ENCODE assay signal across 8 cellular contexts in the genomic region with DNA sequence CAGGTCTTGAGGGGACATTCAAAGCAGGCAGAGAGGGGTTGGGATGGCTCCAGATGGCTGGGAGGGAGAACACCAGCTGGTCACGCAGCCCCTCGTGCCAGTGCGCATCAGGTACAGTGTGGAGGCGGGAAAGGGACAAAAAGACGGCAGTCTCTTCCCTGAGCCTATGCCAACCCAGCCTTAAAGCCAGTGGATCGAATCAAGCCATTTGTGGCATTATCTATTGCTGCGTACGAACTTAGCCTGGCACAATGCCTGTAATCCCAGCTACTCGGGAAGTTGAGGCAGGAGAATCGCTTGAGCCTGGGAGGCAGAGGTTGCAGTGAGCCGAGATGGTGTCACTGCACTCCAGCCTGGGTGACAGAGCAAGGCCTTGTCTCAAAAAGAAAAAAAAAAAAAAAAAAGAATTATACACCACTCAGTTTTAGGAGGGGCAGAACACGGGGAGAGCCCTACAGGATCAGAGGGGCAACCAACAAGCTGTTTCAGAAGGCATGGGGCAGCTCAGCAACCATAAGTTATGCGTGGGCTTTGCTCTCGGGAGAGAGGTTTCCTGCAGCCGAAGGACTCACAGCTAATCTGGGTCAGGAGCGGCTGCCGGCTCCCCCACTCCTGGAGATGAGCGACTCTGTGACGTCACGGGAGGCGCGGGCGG. TPM values are rescaled to one million over a fixed set of nuclear protein-coding genes. Genes with fewer than 3 reads are reported as not detected.
DNase-seq lines count a peak whose midpoint lies in the region; ATAC-seq and TF ChIP-seq lines count a peak whose summit lies in the region.

No MANE protein-coding gene starts in this region.

- in situ Hi-C loops in GM13976 (cut with MboI; ENCODE audit: low sequenced_read_pairs, unreplicated experiment): no loop called here

- H3K27me3 ChIP-seq in left lung: no peaks in the 10 kb centered on the region

- peak overlapping the region; percentile 93 to 95 for H3K4me3 ChIP-seq in left lung

- H3K36me3 ChIP-seq in left lung: peaks cover 0 to 4% of the 10 kb centered on the region in 2 donors

- H3K9me3 ChIP-seq in left lung: no peaks in the 10 kb centered on the region

- ATAC-seq in left lung: peak; percentile 3
- no peak for ATAC-seq in HG03175 (IDR thresholded peaks at IDR 0.05; ENCODE audit: unreplicated experiment)

- intact Hi-C loops in left lung (cut with DNase I): no loop called here

- H3K27ac ChIP-seq in 22Rv1: peak overlapping the region; percentile 85
- H3K27ac ChIP-seq in left lung: peak overlapping the region; percentile 93 to 96

- DNase-seq in GM13976 (ENCODE audit: low spot score) (peak; percentile 96), MV-4-11 (lab: John Stamatoyannopoulos, UW) (peak; percentile 85), dedifferentiated amniotic fluid mesenchymal stem cell (ENCODE audit: extremely low spot score) (peak; percentile 92), left lung (peak in 1 of 2 donors; percentile 97)
- DNase-seq in activated CD4-positive, CD25-positive, alpha-beta regulatory T cell treated with anti-CD3 and anti-CD28 coated beads, Interleukin-2, amount 50 U/mL, for 16 hours (ENCODE audit: low read depth, low spot score): peak; percentile 84
- DNase-seq in stimulated activated CD4-positive, alpha-beta T cell treated with anti-CD3 and anti-CD28 coated beads, Interleukin-2, amount 100 ng/mL, for 4 hours (ENCODE audit: low read depth): peak; percentile 93

- no peak for TF ChIP-seq CTCF in 22Rv1 (IDR thresholded peaks at IDR 0.05)
- TF ChIP-seq CTCF in GM13976 (IDR thresholded peaks at IDR 0.05; ENCODE audit: borderline replicate concordance, control extremely low read depth, extremely low read depth, insufficient read depth, missing control alignments): no peak
- TF ChIP-seq CTCF in left lung (IDR thresholded peaks at IDR 0.05): no peak

- peaks cover 13 to 30% of the 10 kb centered on the region in 2 donors for H3K4me1 ChIP-seq in left lung

RNA-seq across cellular contexts. Expression of a gene that starts 0.4 kb away (rescaled TPM):
- total RNA-seq in left lung: 100 to 1,000 TPM; 176 to 242 TPM

RNA-seq across cellular contexts. Expression of a gene that starts 23.4 kb away (rescaled TPM):
- 10 to 100 TPM; 21.2 to 22.0 TPM for total RNA-seq in left lung

RNA-seq across cellular contexts. Expression of a gene that starts 55.5 kb away (rescaled TPM):
- 10 to 100 TPM in 1 of 2 donors, 1 to 10 TPM in 1; 9.3 to 17.4 TPM for total RNA-seq in left lung
